Comparison of ENCODE assay signal across 16 cellular contexts in the genomic region with DNA sequence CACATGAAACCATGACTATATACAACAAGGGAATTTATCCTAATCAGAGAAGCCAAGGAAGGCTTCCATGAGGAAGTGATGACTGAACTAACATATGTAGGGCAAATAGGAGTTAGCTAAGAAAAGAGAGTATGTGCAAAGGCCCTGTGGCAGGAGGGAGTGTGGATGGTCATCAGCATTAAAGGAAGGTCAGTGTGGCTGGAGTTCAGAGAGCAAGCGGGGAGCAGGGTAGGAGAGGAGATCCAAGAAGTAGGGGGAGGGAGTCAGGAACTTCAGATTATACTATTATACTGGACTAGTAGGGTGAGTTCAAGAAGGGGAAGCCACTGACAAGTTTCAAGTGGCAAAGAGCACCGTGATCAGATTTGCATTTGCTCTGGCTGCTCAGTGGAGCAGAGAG. TPM values are rescaled to one million over a fixed set of nuclear protein-coding genes. Genes with fewer than 3 reads are reported as not detected.
DNase-seq lines count a peak whose midpoint lies in the region; ATAC-seq, FAIRE-seq and TF ChIP-seq lines count a peak whose summit lies in the region.
"Had no signal": no experiment of that assay in that cellular context is flagged by ENCODE, and none has a peak within 500 bp of the region (broad histone marks: within the 10 kb centered on the region; RNA-seq: fewer than 3 reads in every experiment).

No MANE protein-coding gene starts in this region.

- CTCF ChIA-PET in A549 (lab: Yijun Ruan, JAX): interaction anchor here (1.2 to 8.6 kb wide), 5 partner anchors 8 to 121 kb away, joined by 4 to 82 read pairs (median 7); a partner anchor contains a TSS
- CTCF ChIA-PET in CD8-positive, alpha-beta T cell (lab: Charles Lee): interaction anchor here (1.3 to 6.5 kb wide), 2 partner anchors 14 to 65 kb away, joined by 3 to 95 read pairs; a partner anchor contains a TSS

- ATAC-seq in A549: no peak
- ATAC-seq in CD8-positive, alpha-beta T cell: no peak
- ATAC-seq in natural killer cell treated with Interleukin-12 subunit alpha and Interleukin-12 subunit beta and Interleukin-15 and Interleukin-18, amount 100 ng/mL, for 72 hours: no peak
- no peak for ATAC-seq in GM18519 (IDR thresholded peaks at IDR 0.05; ENCODE audit: low FRiP score, unreplicated experiment)
- ATAC-seq in GM21423 (IDR thresholded peaks at IDR 0.05; ENCODE audit: unreplicated experiment): no peak
- no peak for ATAC-seq in HG02973 (IDR thresholded peaks at IDR 0.05; ENCODE audit: unreplicated experiment)

- no peaks in the 10 kb centered on the region for H3K36me3 ChIP-seq in CD8-positive, alpha-beta T cell (ENCODE audit: insufficient read depth, low read length)
- H3K36me3 ChIP-seq: cardiac muscle cell had no signal

- no peak for DNase-seq in A549 (ENCODE audit: low read depth in 1 of 2, low spot score in 1 of 2)
- no peak for DNase-seq in CD8-positive, alpha-beta T cell
- no peak for DNase-seq in natural killer cell treated with Interleukin-12 subunit alpha and Interleukin-12 subunit beta and Interleukin-15 and Interleukin-18, amount 100 ng/mL, for 72 hours (ENCODE audit: low spot score)
- DNase-seq in hypothalamus (lab: John Stamatoyannopoulos, UW): no peak
- DNase-seq: activated CD4-positive, CD25-positive, alpha-beta regulatory T cell; activated effector memory CD4-positive, alpha-beta T cell treated with Interleukin-2 at 50 U/mL for 16 hours; GF-D8; mesenchymal stem cell; NCI-H2107; NK-92 treated with Interleukin-12 subunit alpha and Interleukin-12 subunit beta, amount 100 ng/mL, for 24 hours had no signal

- POLR2A ChIA-PET in A549 (lab: Yijun Ruan, JAX): no interaction called here
- POLR2A ChIA-PET in CD8-positive, alpha-beta T cell (lab: Charles Lee): interaction anchor here (1.6 kb wide), 1 partner anchor 14 kb away, joined by 5 read pairs; a partner anchor contains a TSS

- 94% methylated on average over 2 of the region's 2 CpGs for WGBS in A549 (ENCODE audit: missing lambda C conversion rate)

- peaks cover 43% of the 10 kb centered on the region for H3K4me1 ChIP-seq in A549
- peaks cover 54% of the 10 kb centered on the region for H3K4me1 ChIP-seq in CD8-positive, alpha-beta T cell (ENCODE audit: insufficient read depth, low read length)

- H3K27ac ChIP-seq in A549 (no peak overlapping the region), angular gyrus (ENCODE audit: low read depth, low read length) (peak overlapping the region; percentile 35)
- no peak overlapping the region for H3K27ac ChIP-seq in CD8-positive, alpha-beta T cell (ENCODE audit: low read depth, low read length)
- H3K27ac ChIP-seq: BLaER1, cardiac muscle cell had no signal

- H3K27me3 Mint-ChIP-seq in CD8-positive, alpha-beta T cell (ENCODE audit: low read depth): no peaks in the 10 kb centered on the region
- no peaks in the 10 kb centered on the region for H3K27me3 Mint-ChIP-seq in natural killer cell treated with Interleukin-12 subunit alpha and Interleukin-12 subunit beta and Interleukin-15 and Interleukin-18, amount 100 ng/mL, for 72 hours

- no peaks in the 10 kb centered on the region for H3K27me3 ChIP-seq in CD8-positive, alpha-beta T cell (ENCODE audit: insufficient read depth, low read length)
- H3K27me3 ChIP-seq: BLaER1, cardiac muscle cell had no signal

- peaks cover 77% of the 10 kb centered on the region for H3K4me1 Mint-ChIP-seq in CD8-positive, alpha-beta T cell (ENCODE audit: low read depth)
- peaks cover 51 to 61% of the 10 kb centered on the region in 2 donors for H3K4me1 Mint-ChIP-seq in natural killer cell treated with Interleukin-12 subunit alpha and Interleukin-12 subunit beta and Interleukin-15 and Interleukin-18, amount 100 ng/mL, for 72 hours (ENCODE audit: low read depth in 2 of 2)

- no peak overlapping the region for H3K4me3 ChIP-seq in A549
- no peak overlapping the region for H3K4me3 ChIP-seq in CD8-positive, alpha-beta T cell (ENCODE audit: low read depth, low read length)
- H3K4me3 ChIP-seq: BLaER1, cardiac muscle cell had no signal

- no peaks in the 10 kb centered on the region for H3K9me3 Mint-ChIP-seq in CD8-positive, alpha-beta T cell
- no peaks in the 10 kb centered on the region for H3K9me3 Mint-ChIP-seq in natural killer cell treated with Interleukin-12 subunit alpha and Interleukin-12 subunit beta and Interleukin-15 and Interleukin-18, amount 100 ng/mL, for 72 hours

- peaks cover 46% of the 10 kb centered on the region for H3K36me3 Mint-ChIP-seq in CD8-positive, alpha-beta T cell
- H3K36me3 Mint-ChIP-seq in natural killer cell treated with Interleukin-12 subunit alpha and Interleukin-12 subunit beta and Interleukin-15 and Interleukin-18, amount 100 ng/mL, for 72 hours: peaks cover 13% of the 10 kb centered on the region

- TF ChIP-seq RAD21 in A549 (conservative IDR thresholded peaks at IDR 0.05 in 1 of 2, IDR thresholded peaks at IDR 0.05 in 1 of 2): no peak

- intact Hi-C loops in CD8-positive, alpha-beta T cell (cut with DNase I, micrococcal nuclease): no loop called here

- H3K27ac Mint-ChIP-seq in CD8-positive, alpha-beta T cell: peak overlapping the region; percentile 75
- H3K27ac Mint-ChIP-seq in natural killer cell treated with Interleukin-12 subunit alpha and Interleukin-12 subunit beta and Interleukin-15 and Interleukin-18, amount 100 ng/mL, for 72 hours: peak overlapping the region; percentile 38 to 55

- no peak for FAIRE-seq in A549 (lab: Jason Lieb, UNC)

- no peak for TF ChIP-seq POLR2A in A549 (IDR thresholded peaks at IDR 0.05; ENCODE audit: low read length)

- H3K9me3 ChIP-seq in A549: no peaks in the 10 kb centered on the region
- H3K9me3 ChIP-seq in CD8-positive, alpha-beta T cell (ENCODE audit: low read length): no peaks in the 10 kb centered on the region
- H3K9me3 ChIP-seq: BLaER1 had no signal

- no peak for TF ChIP-seq CTCF in A549 (IDR thresholded peaks at IDR 0.05)
- TF ChIP-seq CTCF in CD8-positive, alpha-beta T cell (IDR thresholded peaks at IDR 0.05): no peak

- TF ChIP-seq EP300 in A549 (IDR thresholded peaks at IDR 0.05): no peak

- H3K4me3 Mint-ChIP-seq in CD8-positive, alpha-beta T cell: no peak overlapping the region
- H3K4me3 Mint-ChIP-seq in natural killer cell treated with Interleukin-12 subunit alpha and Interleukin-12 subunit beta and Interleukin-15 and Interleukin-18, amount 100 ng/mL, for 72 hours: no peak overlapping the region

- H3K4me2 ChIP-seq in A549: no peak overlapping the region
- H3K4me2 ChIP-seq: BLaER1 had no signal

TF ChIP-seq in A549, 52 proteins besides CTCF, POLR2A, EP300 and RAD21:
- TF ChIP-seq NPAS2 (CRISPR knock-in tag; IDR thresholded peaks at IDR 0.05; ENCODE audit: borderline replicate concordance) (no peak), KDM1A (IDR thresholded peaks at IDR 0.05; ENCODE audit: low read depth) (0 out of 2 replicates have a peak, but pooled peaks have one; percentile 33), KDM5A (IDR thresholded peaks at IDR 0.05) (no peak), POLR2AphosphoS2 (conservative IDR thresholded peaks at IDR 0.05; ENCODE audit: low read length) (no peak), ZSCAN20 (CRISPR knock-in tag; IDR thresholded peaks at IDR 0.05) (no peak), CBX8 (IDR thresholded peaks at IDR 0.05) (no peak)

RNA-seq across cellular contexts. Expression of a gene that starts 8.4 kb away (rescaled TPM):
- 15.4 and 16.4 TPM in 2 replicates for polyA plus RNA-seq in A549 (2011; rRNA removed)
- polyA plus RNA-seq in A549 (2012; cell fraction: cytosol; rRNA removed): 65.2 and 90.0 TPM in 2 replicates
- 113 and 167 TPM in 2 replicates for polyA plus RNA-seq in A549 (2012; cell fraction: nucleus; rRNA removed)
- 74.9 to 79.0 TPM (median 75.0 TPM) in 3 replicates for polyA plus RNA-seq in A549 (2017; fragmentation: RNase III; extraction: RNeasy Plus Mini Kit Qiagen cat#74134 plus additional on column Dnase treatment)
- polyA minus RNA-seq in A549 (2011; rRNA and poly(A)+ RNA removed): 15.5 and 28.3 TPM in 2 replicates
- 100 to 1,000 TPM; 113 to 117 TPM for total RNA-seq in CD8-positive, alpha-beta T cell
- total RNA-seq in natural killer cell treated with Interleukin-12 subunit alpha and Interleukin-12 subunit beta and Interleukin-15 and Interleukin-18, amount 100 ng/mL, for 72 hours: 100 to 1,000 TPM; 153 to 196 TPM

RNA-seq across cellular contexts. Expression of a gene that starts 15.1 kb away (rescaled TPM):
- polyA plus RNA-seq in A549 (2011; rRNA removed) (62.2 and 67.0 TPM in 2 replicates), A549 (2017; fragmentation: RNase III; extraction: RNeasy Plus Mini Kit Qiagen cat#74134 plus additional on column Dnase treatment) (103 to 109 TPM (median 105 TPM) in 3 replicates)
- polyA plus RNA-seq in A549 (2012; cell fraction: cytosol; rRNA removed): 69.5 and 75.1 TPM in 2 replicates
- polyA plus RNA-seq in A549 (2012; cell fraction: nucleus; rRNA removed): 27.5 and 54.4 TPM in 2 replicates
- polyA minus RNA-seq in A549 (2011; rRNA and poly(A)+ RNA removed): 16.7 and 17.4 TPM in 2 replicates
- 10 to 100 TPM; 18.4 to 21.6 TPM for total RNA-seq in CD8-positive, alpha-beta T cell
- 10 to 100 TPM; 58.4 to 69.2 TPM for total RNA-seq in natural killer cell treated with Interleukin-12 subunit alpha and Interleukin-12 subunit beta and Interleukin-15 and Interleukin-18, amount 100 ng/mL, for 72 hours

RNA-seq across cellular contexts. Expression of a gene that starts 39.4 kb away (rescaled TPM):
- polyA plus RNA-seq in A549 (2011; rRNA removed) (0.05 and 0.12 TPM in 2 replicates), A549 (2017; fragmentation: RNase III; extraction: RNeasy Plus Mini Kit Qiagen cat#74134 plus additional on column Dnase treatment) (0.07 to 0.16 TPM (median 0.12 TPM) in 3 replicates)
- polyA plus RNA-seq in A549 (2012; cell fraction: cytosol; rRNA removed): 0.05 and 0.09 TPM in 2 replicates
- 0.11 and 0.13 TPM in 2 replicates for polyA plus RNA-seq in A549 (2012; cell fraction: nucleus; rRNA removed)
- polyA minus RNA-seq in A549 (2011; rRNA and poly(A)+ RNA removed): 0.08 and 0.10 TPM in 2 replicates
- total RNA-seq in CD8-positive, alpha-beta T cell: under 1 TPM in 1 of 2 experiments, not detected in 1; 0.08 TPM
- total RNA-seq in natural killer cell treated with Interleukin-12 subunit alpha and Interleukin-12 subunit beta and Interleukin-15 and Interleukin-18, amount 100 ng/mL, for 72 hours: under 1 TPM in 1 of 2 donors, not detected in 1; 0.08 TPM

RNA-seq across cellular contexts. Expression of a gene that starts 59.8 kb away (rescaled TPM):
- polyA plus RNA-seq in A549 (2011; rRNA removed) (60.7 and 66.5 TPM in 2 replicates), A549 (2017; fragmentation: RNase III; extraction: RNeasy Plus Mini Kit Qiagen cat#74134 plus additional on column Dnase treatment) (57.9 to 61.7 TPM (median 60.0 TPM) in 3 replicates)
- polyA plus RNA-seq in A549 (2012; cell fraction: cytosol; rRNA removed): 17.4 and 21.9 TPM in 2 replicates
- 21.1 and 26.4 TPM in 2 replicates for polyA plus RNA-seq in A549 (2012; cell fraction: nucleus; rRNA removed)
- 45.3 and 66.3 TPM in 2 replicates for polyA minus RNA-seq in A549 (2011; rRNA and poly(A)+ RNA removed)
- 10 to 100 TPM; 83.2 to 88.4 TPM for total RNA-seq in CD8-positive, alpha-beta T cell
- total RNA-seq in natural killer cell treated with Interleukin-12 subunit alpha and Interleukin-12 subunit beta and Interleukin-15 and Interleukin-18, amount 100 ng/mL, for 72 hours: 100 to 1,000 TPM; 118 to 131 TPM
